ENCODE assay signal across 10 cellular contexts in the genomic region with DNA sequence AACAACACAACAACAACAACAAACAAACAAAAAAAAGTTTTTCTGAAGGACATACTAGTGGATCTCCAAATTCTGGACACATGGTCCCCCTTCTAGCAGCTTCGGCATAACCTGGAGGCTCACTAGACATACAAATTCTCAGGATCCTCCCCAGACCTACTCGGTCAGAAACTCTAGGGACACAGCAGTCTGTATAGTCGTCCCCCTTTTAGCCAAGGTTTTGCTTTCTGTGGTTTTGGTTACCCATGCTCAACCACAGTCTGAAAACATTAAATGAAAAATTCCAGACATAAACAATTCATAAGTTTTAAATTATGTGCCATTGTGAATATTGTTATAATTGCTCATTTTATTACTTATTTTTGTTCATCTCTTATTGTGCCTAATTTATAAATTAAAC. TPM values are rescaled to one million over a fixed set of nuclear protein-coding genes. Genes with fewer than 3 reads are reported as not detected.
"Had no signal": no experiment of that assay in that cellular context is flagged by ENCODE, and none has a peak within 500 bp of the region (broad histone marks: within the 10 kb centered on the region; RNA-seq: fewer than 3 reads in every experiment).

No MANE protein-coding gene starts in this region.

- H3K27ac ChIP-seq: GM23248 had no signal

- DNase-seq: GM23248, GOT3, H9, HCEC 1CT, IMR-90, KG1 had no signal

- H2AFZ ChIP-seq: GM23248 had no signal

- FAIRE-seq: H54, HTR-8/SVneo, K562 had no signal

- H3K9ac ChIP-seq: GM23248 had no signal

- ATAC-seq: K562 had no signal

- H3K4me3 ChIP-seq: GM23248, K562 had no signal

RNA-seq across cellular contexts. Expression of a gene that starts 45.2 kb away (rescaled TPM):
- total RNA-seq: HT-29, K562 had no signal
- polyA plus RNA-seq: K562 had no signal
